Comparison of ENCODE assay signal across 1 cellular context in genomic region chr11:69643646-69644045, GRCh38.
A peak's percentile ranks its signal among the peaks of the same experiment; 100 is the strongest.
TF ChIP-seq lines count a peak whose summit lies in the region.

No MANE protein-coding gene starts in this region.

TF ChIP-seq in HepG2, 621 proteins besides CTCF, POLR2A, EP300 and RAD21:
- TF ChIP-seq ZSCAN21 (CRISPR knock-in tag; IDR thresholded peaks at IDR 0.05; ENCODE audit: borderline replicate concordance) (0 out of 2 replicates have a peak, but pooled peaks have one; percentile 7), ZNF414 (CRISPR knock-in tag; IDR thresholded peaks at IDR 0.05) (peak; percentile 16; the same call in 1 of the 2 replicates), ZHX1 (CRISPR knock-in tag; IDR thresholded peaks at IDR 0.05; ENCODE audit: low read depth) (no peak), TARDBP (CRISPR knock-in tag; IDR thresholded peaks at IDR 0.05) (0 out of 2 replicates have a peak, but pooled peaks have one; percentile 6), MTF2 (CRISPR knock-in tag; IDR thresholded peaks at IDR 0.05; ENCODE audit: borderline replicate concordance) (0 out of 2 replicates have a peak, but pooled peaks have one; percentile 77), NONO (IDR thresholded peaks at IDR 0.05) (no peak), NONO (CRISPR knock-in tag; conservative IDR thresholded peaks at IDR 0.05) (0 out of 2 replicates have a peak, but pooled peaks have one; percentile 3), ZNF10 (CRISPR knock-in tag; IDR thresholded peaks at IDR 0.05; ENCODE audit: borderline replicate concordance, low read depth) (no peak), ZMYM4 (CRISPR knock-in tag; IDR thresholded peaks at IDR 0.05) (0 out of 2 replicates have a peak, but pooled peaks have one; percentile 3), ARID4A (CRISPR knock-in tag; IDR thresholded peaks at IDR 0.05; ENCODE audit: borderline replicate concordance) (peak; percentile 31; the same call in 1 of the 2 replicates), SIN3B (IDR thresholded peaks at IDR 0.05; ENCODE audit: low read length) (0 out of 2 replicates have a peak, but pooled peaks have one; percentile 6), RBFOX2 (IDR thresholded peaks at IDR 0.05; ENCODE audit: low read depth, low read length) (peak; percentile 50), RNF2 (conservative IDR thresholded peaks at IDR 0.05; ENCODE audit: low read depth) (no peak), E2F2 (CRISPR knock-in tag; IDR thresholded peaks at IDR 0.05; ENCODE audit: borderline replicate concordance) (no peak), CREB3 (CRISPR knock-in tag; IDR thresholded peaks at IDR 0.05) (no peak), ZNF501 (CRISPR knock-in tag; IDR thresholded peaks at IDR 0.05) (0 out of 2 replicates have a peak, but pooled peaks have one; percentile 3), NCOA1 (CRISPR knock-in tag; IDR thresholded peaks at IDR 0.05) (peak; percentile 68; the same call in 1 of the 2 replicates), PHF21A (CRISPR knock-in tag; IDR thresholded peaks at IDR 0.05) (0 out of 2 replicates have a peak, but pooled peaks have one; percentile 3), ARID3A (IDR thresholded peaks at IDR 0.05; ENCODE audit: low read depth, low read length) (no peak), AGO2 (optimal IDR thresholded peaks at IDR 0.05; ENCODE audit: low read depth, low read length) (peak; percentile 16), SMAD1 (CRISPR knock-in tag; IDR thresholded peaks at IDR 0.05; ENCODE audit: borderline replicate concordance, low read depth) (0 out of 2 replicates have a peak, but pooled peaks have one; percentile 20), SP1 (IDR thresholded peaks at IDR 0.05) (no peak), SP1 (CRISPR knock-in tag; IDR thresholded peaks at IDR 0.05) (0 out of 2 replicates have a peak, but pooled peaks have one; percentile 4)
